In the genomic region with DNA sequence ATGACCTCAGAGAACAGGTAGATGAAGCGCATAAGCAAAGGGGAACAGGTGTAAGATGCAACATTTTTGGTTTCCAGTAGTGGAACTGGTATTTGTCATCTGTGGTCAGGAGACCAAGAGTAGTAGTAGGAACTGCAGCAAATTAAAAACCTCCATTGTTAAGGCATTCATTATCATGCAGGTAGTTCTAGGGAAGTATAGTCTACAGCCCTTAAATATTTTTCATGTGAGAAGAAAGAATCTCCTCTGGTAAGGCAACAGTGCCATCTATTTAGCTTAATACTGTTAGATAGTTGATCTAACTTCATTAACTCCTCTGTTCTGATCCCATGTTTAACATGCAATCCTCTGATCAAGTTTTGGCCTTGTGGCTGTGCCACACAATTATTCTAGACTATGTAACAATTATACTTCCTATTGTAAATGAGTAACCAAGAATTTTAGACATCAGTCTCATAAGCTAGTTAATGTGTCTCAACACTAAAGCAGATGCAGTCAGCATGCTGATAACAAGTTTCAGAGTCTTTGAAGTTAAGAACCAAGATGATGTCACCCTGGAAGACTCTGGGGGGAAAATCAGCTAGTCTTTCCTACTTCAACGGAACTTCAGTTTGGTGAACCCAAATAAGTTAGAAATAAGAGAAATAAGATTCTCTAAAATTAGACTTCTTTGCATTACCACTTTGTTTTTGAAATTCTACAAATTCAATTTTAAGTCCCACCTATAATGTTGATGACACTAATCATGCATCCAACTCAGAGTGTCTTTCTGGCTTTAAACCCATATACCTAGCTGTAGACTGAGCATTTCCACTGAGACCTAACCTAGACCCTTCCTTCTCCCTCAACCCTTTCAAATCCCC, we compare ENCODE assay signal across 11 cellular contexts.
A peak's percentile ranks its signal among the peaks of the same experiment; 100 is the strongest.
DNase-seq lines count a peak whose midpoint lies in the region; ATAC-seq and TF ChIP-seq lines count a peak whose summit lies in the region.
"Had no signal": no experiment of that assay in that cellular context is flagged by ENCODE, and none has a peak within 500 bp of the region (broad histone marks: within the 10 kb centered on the region; RNA-seq: fewer than 3 reads in every experiment).

No MANE protein-coding gene starts in this region.

- H3K9me2 ChIP-seq in hepatocyte (replicated peaks; ENCODE audit: insufficient read depth): no peaks in the 10 kb centered on the region

- no peak overlapping the region for H2AFZ ChIP-seq in hepatocyte

- intact Hi-C loops in CD8-positive, alpha-beta T cell (cut with DNase I, micrococcal nuclease): no loop called here

- no peak overlapping the region for H3K27ac Mint-ChIP-seq in CD8-positive, alpha-beta T cell

- no peaks in the 10 kb centered on the region for H3K36me3 Mint-ChIP-seq in CD8-positive, alpha-beta T cell

- no peak for TF ChIP-seq CTCF in hepatocyte (IDR thresholded peaks at IDR 0.05; ENCODE audit: poor library complexity)
- TF ChIP-seq CTCF in CD8-positive, alpha-beta T cell (IDR thresholded peaks at IDR 0.05): no peak

- peak overlapping the region; percentile 34 for H3K4me2 ChIP-seq in hepatocyte
- H3K4me2 ChIP-seq: BLaER1 treated with 17β-estradiol and CSF1 and Interleukin-3, amounts not matched to agents 10 nM and 100 nM had no signal

- H3K27me3 ChIP-seq in hepatocyte: no peaks in the 10 kb centered on the region
- peaks cover under 1% of the 10 kb centered on the region for H3K27me3 ChIP-seq in CD8-positive, alpha-beta T cell (ENCODE audit: insufficient read depth, low read length)
- H3K27me3 ChIP-seq: BLaER1 treated with 17β-estradiol and CSF1 and Interleukin-3, amounts not matched to agents 10 nM and 100 nM had no signal

- no peaks in the 10 kb centered on the region for H3K36me3 ChIP-seq in hepatocyte (replicated peaks; ENCODE audit: insufficient read depth, low read depth)
- H3K36me3 ChIP-seq in CD8-positive, alpha-beta T cell (ENCODE audit: insufficient read depth, low read length): no peaks in the 10 kb centered on the region
- H3K36me3 ChIP-seq: BLaER1 treated with 17β-estradiol and CSF1 and Interleukin-3, amounts not matched to agents 10 nM and 100 nM had no signal

- H3K9me3 Mint-ChIP-seq in CD8-positive, alpha-beta T cell: no peaks in the 10 kb centered on the region

- H3K4me3 Mint-ChIP-seq in CD8-positive, alpha-beta T cell: no peak overlapping the region

- H3K27ac ChIP-seq in hepatocyte: peak overlapping the region; percentile 86
- no peak overlapping the region for H3K27ac ChIP-seq in CD8-positive, alpha-beta T cell (ENCODE audit: low read depth, low read length)
- H3K27ac ChIP-seq: BLaER1 treated with 17β-estradiol and CSF1 and Interleukin-3, amounts not matched to agents 10 nM and 100 nM had no signal

- no peak overlapping the region for H3K4me3 ChIP-seq in hepatocyte
- H3K4me3 ChIP-seq in CD8-positive, alpha-beta T cell (ENCODE audit: low read depth, low read length): no peak overlapping the region
- H3K4me3 ChIP-seq: BLaER1 treated with 17β-estradiol and CSF1 and Interleukin-3, amounts not matched to agents 10 nM and 100 nM had no signal

- ATAC-seq in GM18508 (IDR thresholded peaks at IDR 0.05; ENCODE audit: insufficient read depth, unreplicated experiment): peak; percentile 82
- ATAC-seq in GM21529 (IDR thresholded peaks at IDR 0.05; ENCODE audit: unreplicated experiment): peak; percentile 76
- peak; percentile 61 for ATAC-seq in HG03280 (IDR thresholded peaks at IDR 0.05; ENCODE audit: unreplicated experiment)
- ATAC-seq in CD8-positive, alpha-beta T cell: no peak

- WGBS in hepatocyte (ENCODE audit: low lambda C conversion rate, missing lambda C conversion rate): 58% methylated on average over 2 of the region's 2 CpGs

- peaks cover 10% of the 10 kb centered on the region for H3K27me3 Mint-ChIP-seq in CD8-positive, alpha-beta T cell (ENCODE audit: low read depth)

- peaks cover 46% of the 10 kb centered on the region for H3K79me2 ChIP-seq in hepatocyte

- H3K9me3 ChIP-seq in hepatocyte (ENCODE audit: low read depth): no peaks in the 10 kb centered on the region
- no peaks in the 10 kb centered on the region for H3K9me3 ChIP-seq in CD8-positive, alpha-beta T cell (ENCODE audit: low read length)
- H3K9me3 ChIP-seq: BLaER1 treated with 17β-estradiol and CSF1 and Interleukin-3, amounts not matched to agents 10 nM and 100 nM had no signal

- H4K20me1 ChIP-seq in hepatocyte (ENCODE audit: insufficient read depth, poor library complexity, severe bottlenecking): no peaks in the 10 kb centered on the region
- H4K20me1 ChIP-seq: BLaER1 treated with 17β-estradiol and CSF1 and Interleukin-3, amounts not matched to agents 10 nM and 100 nM had no signal

- peaks cover 43% of the 10 kb centered on the region for H3K4me1 ChIP-seq in hepatocyte (ENCODE audit: insufficient read depth)
- no peaks in the 10 kb centered on the region for H3K4me1 ChIP-seq in CD8-positive, alpha-beta T cell (ENCODE audit: insufficient read depth, low read length)
- H3K4me1 ChIP-seq: BLaER1 treated with 17β-estradiol and CSF1 and Interleukin-3, amounts not matched to agents 10 nM and 100 nM had no signal

- CTCF ChIA-PET in CD8-positive, alpha-beta T cell (lab: Charles Lee): no interaction called here

- DNase-seq in hepatocyte (ENCODE audit: low spot score) (peak; percentile 58), SK-N-DZ (ENCODE audit: low spot score) (no peak), DMS79 (lab: John Stamatoyannopoulos, UW) (no peak)
- no peak for DNase-seq in activated CD4-positive, alpha-beta T cell treated with anti-CD3 and anti-CD28 coated beads for 1 hour
- no peak for DNase-seq in CD8-positive, alpha-beta T cell
- DNase-seq: activated T-cell treated with anti-CD3 and anti-CD28 coated beads, Interleukin-2, amount 50 U/mL, for 48 hours; NCI-H1092 treated with DMSO at 0.1 percent for 48 hours had no signal

- POLR2A ChIA-PET in CD8-positive, alpha-beta T cell (lab: Charles Lee): no interaction called here

- H3K4me1 Mint-ChIP-seq in CD8-positive, alpha-beta T cell (ENCODE audit: low read depth): no peaks in the 10 kb centered on the region
